Comparison of ENCODE assay signal across 8 cellular contexts in genomic region chr13:113479179-113479578, GRCh38.
"Had no signal": no experiment of that assay in that cellular context is flagged by ENCODE, and none has a peak within 500 bp of the region (broad histone marks: within the 10 kb centered on the region; RNA-seq: fewer than 3 reads in every experiment).

No MANE protein-coding gene starts in this region.

- H3K27ac ChIP-seq: GM23248, HL-60 had no signal

- H3K4me3 ChIP-seq: GM23248, HAP-1 had no signal

- ATAC-seq: HCT116, HepG2 had no signal

- H2AFZ ChIP-seq: GM23248 had no signal

- FAIRE-seq: HepG2 had no signal

- H3K9ac ChIP-seq: GM23248 had no signal

- H3K9me3 ChIP-seq: HAP-1 had no signal

- DNase-seq: GM23248, GOT3, H7, HFFc6 had no signal
